In the genomic region with DNA sequence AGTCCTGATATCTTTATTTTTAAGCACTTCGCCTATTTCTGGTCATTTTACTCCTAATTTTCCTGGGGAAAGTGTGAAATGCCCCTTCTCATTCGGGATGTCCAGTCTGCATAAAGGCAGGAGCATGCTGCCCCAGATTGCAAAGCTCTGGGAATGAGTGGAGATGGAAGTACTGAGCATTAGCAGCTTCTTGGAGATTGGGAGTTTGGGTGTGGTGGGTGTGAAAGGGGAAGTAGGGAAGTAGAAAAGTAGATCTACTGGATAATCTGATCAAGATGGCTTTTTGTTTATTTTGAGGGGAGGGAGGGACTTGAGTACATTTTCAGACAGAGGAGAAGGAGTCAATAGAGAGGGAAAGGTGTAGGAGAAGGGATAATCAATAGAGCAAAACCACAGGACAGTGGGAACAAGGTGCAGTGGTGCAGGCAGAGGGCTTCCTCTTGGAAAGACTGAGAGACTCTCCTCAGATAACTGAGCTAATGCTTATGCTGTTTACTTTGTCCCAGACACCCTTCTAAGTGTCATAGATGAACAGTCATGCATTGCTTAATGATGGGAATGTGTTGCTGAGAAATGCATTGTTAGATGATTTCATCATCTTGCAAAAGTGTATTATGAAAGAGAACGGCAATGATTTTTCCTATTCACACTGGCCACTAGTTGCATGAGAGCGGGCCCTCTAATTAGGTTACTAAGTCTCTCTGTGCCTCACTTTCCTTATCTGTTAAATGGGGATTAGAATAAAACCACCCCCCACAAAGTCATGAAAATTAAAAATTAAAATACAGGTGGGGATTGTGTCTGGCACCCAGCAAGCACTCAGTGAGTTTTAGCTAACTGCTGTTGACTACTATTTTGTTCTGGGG, we compare ENCODE assay signal across 1 cellular context.
TF ChIP-seq lines count a peak whose summit lies in the region.

No MANE protein-coding gene starts in this region.

TF ChIP-seq in Ishikawa, 13 proteins besides CTCF, POLR2A, EP300 and RAD21 (continued from another document):
- TF ChIP-seq REST (IDR thresholded peaks at IDR 0.05; ENCODE audit: low read depth): no peak
